8 cellular contexts compared by ENCODE assay signal in the genomic region with DNA sequence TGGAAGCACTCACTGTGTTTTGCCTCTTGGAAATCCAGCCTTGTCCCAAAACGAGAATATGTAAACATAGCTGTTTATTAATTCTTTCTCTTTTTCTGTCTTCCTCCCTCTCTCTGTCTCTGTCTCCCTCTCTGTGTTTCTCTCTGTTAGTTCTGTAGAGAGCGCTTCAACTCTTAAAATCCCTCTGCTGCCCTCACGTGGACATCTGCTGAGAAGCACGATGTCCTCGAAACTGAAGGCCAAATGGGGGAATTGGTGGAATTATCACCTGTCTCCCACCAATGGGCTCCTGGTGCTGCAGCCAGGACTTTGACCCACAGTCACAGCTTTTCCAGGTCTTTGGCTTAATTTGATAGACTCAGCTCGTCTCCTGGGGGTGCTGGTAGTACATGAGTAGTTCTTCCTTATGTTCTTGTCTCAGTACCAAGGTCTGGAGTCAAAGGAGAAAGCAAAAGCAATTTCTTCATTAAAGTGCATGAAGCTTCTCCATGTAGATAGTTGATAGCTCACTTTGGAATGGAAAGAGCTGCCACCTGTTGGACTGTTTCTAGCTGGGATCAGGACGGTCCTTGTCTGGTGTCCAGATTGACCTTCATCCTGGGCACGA. TPM values are rescaled to one million over a fixed set of nuclear protein-coding genes. Genes with fewer than 3 reads are reported as not detected.
DNase-seq lines count a peak whose midpoint lies in the region; ATAC-seq and TF ChIP-seq lines count a peak whose summit lies in the region.

No MANE protein-coding gene starts in this region.

- H3K4me3 ChIP-seq in coronary artery (no peak overlapping the region), liver (ENCODE audit: low read depth in 1 of 3, low read length in 3 of 3) (peak overlapping the region in 1 of 3 donors; percentile 22)

- no peaks in the 10 kb centered on the region for H3K27me3 ChIP-seq in liver (ENCODE audit: control insufficient read depth in 4 of 4, insufficient read depth in 4 of 4, low read length in 3 of 4)

- peaks cover 58% of the 10 kb centered on the region for H3K4me1 Mint-ChIP-seq in activated CD4-positive, alpha-beta T cell treated with anti-CD3 and anti-CD28 coated beads, Interleukin-2, amount 10 ng/mL, durations not matched to agents 24 days and 14 days

- TF ChIP-seq CTCF in 22Rv1 (IDR thresholded peaks at IDR 0.05) (peak; percentile 84), coronary artery (IDR thresholded peaks at IDR 0.05) (peak; percentile 48), liver (IDR thresholded peaks at IDR 0.05; ENCODE audit: low read depth, low read length, missing input control) (peak; percentile 84)

- peak overlapping the region; percentile 63 for H3K27ac Mint-ChIP-seq in activated CD4-positive, alpha-beta T cell treated with anti-CD3 and anti-CD28 coated beads, Interleukin-2, amount 10 ng/mL, durations not matched to agents 24 days and 14 days

- H3K9ac ChIP-seq in liver (ENCODE audit: low read depth in 1 of 2, low read length in 2 of 2): peak overlapping the region; percentile 13 to 53

- H3K4me3 Mint-ChIP-seq in activated CD4-positive, alpha-beta T cell treated with anti-CD3 and anti-CD28 coated beads, Interleukin-2, amount 10 ng/mL, durations not matched to agents 24 days and 14 days: peak overlapping the region; percentile 71

- WGBS in liver: 10% methylated on average over 8 of the region's 8 CpGs

- no peaks in the 10 kb centered on the region for H3K9me3 ChIP-seq in liver (ENCODE audit: control insufficient read depth in 4 of 4, low read length in 3 of 4)

- intact Hi-C loops in activated CD4-positive, alpha-beta T cell treated with anti-CD3 and anti-CD28 coated beads, Interleukin-2, amount 10 ng/mL, durations not matched to agents 24 days and 14 days (cut with micrococcal nuclease): loop anchor here (1.0 to 5.0 kb wide), 5 partner anchors 71 to 273 kb away; a partner anchor contains a TSS

- H3K4me1 ChIP-seq in liver (ENCODE audit: control insufficient read depth in 4 of 4, insufficient read depth in 4 of 4, low read length in 3 of 4): peaks cover 0 to 13% (median 4%) of the 10 kb centered on the region in 4 donors

- peaks cover 3% of the 10 kb centered on the region for H3K36me3 Mint-ChIP-seq in activated CD4-positive, alpha-beta T cell treated with anti-CD3 and anti-CD28 coated beads, Interleukin-2, amount 10 ng/mL, durations not matched to agents 24 days and 14 days (ENCODE audit: low read depth)

- no peak overlapping the region for H3K27ac ChIP-seq in 22Rv1
- H3K27ac ChIP-seq in coronary artery: no peak overlapping the region
- H3K27ac ChIP-seq in liver (ENCODE audit: low read depth in 1 of 2, low read length in 2 of 2): peak overlapping the region; percentile 4 to 82

- H3K36me3 ChIP-seq in liver (ENCODE audit: control insufficient read depth in 4 of 4, insufficient read depth in 3 of 4, low read depth in 1 of 4, low read length in 3 of 4): no peaks in the 10 kb centered on the region

- peaks cover 7% of the 10 kb centered on the region for H3K27me3 Mint-ChIP-seq in activated CD4-positive, alpha-beta T cell treated with anti-CD3 and anti-CD28 coated beads, Interleukin-2, amount 10 ng/mL, durations not matched to agents 24 days and 14 days

- TF ChIP-seq RAD21 in liver (IDR thresholded peaks at IDR 0.05): peak; percentile 96 to 98

- H3K9me3 Mint-ChIP-seq in activated CD4-positive, alpha-beta T cell treated with anti-CD3 and anti-CD28 coated beads, Interleukin-2, amount 10 ng/mL, durations not matched to agents 24 days and 14 days: no peaks in the 10 kb centered on the region

- peak; percentile 67 to 90 for DNase-seq in NCI-H526 (lab: John Stamatoyannopoulos, UW)
- DNase-seq in activated CD4-positive, alpha-beta T cell treated with anti-CD3 and anti-CD28 coated beads, Interleukin-2, amount 10 ng/mL, durations not matched to agents 24 days and 14 days: peak; percentile 95
- DNase-seq in coronary artery (ENCODE audit: low spot score): no peak
- DNase-seq in stimulated activated CD4-positive, alpha-beta T cell treated with anti-CD3 and anti-CD28 coated beads, TNF-alpha, amount 100 ng/mL, for 4 hours (ENCODE audit: low read depth in 3 of 3): peak; percentile 65 to 74 (median 71)

- ATAC-seq in GM18511 (IDR thresholded peaks at IDR 0.05; ENCODE audit: unreplicated experiment) (peak; percentile 70), HG03342 (IDR thresholded peaks at IDR 0.05; ENCODE audit: unreplicated experiment) (peak; percentile 47)

TF ChIP-seq in liver, 16 proteins besides CTCF, POLR2A, EP300 and RAD21:
- no peak for TF ChIP-seq FOXA2 (IDR thresholded peaks at IDR 0.05)
- TF ChIP-seq JUND (IDR thresholded peaks at IDR 0.05): peak in 1 of 2 donors; percentile 11
- TF ChIP-seq, protein P1, sequence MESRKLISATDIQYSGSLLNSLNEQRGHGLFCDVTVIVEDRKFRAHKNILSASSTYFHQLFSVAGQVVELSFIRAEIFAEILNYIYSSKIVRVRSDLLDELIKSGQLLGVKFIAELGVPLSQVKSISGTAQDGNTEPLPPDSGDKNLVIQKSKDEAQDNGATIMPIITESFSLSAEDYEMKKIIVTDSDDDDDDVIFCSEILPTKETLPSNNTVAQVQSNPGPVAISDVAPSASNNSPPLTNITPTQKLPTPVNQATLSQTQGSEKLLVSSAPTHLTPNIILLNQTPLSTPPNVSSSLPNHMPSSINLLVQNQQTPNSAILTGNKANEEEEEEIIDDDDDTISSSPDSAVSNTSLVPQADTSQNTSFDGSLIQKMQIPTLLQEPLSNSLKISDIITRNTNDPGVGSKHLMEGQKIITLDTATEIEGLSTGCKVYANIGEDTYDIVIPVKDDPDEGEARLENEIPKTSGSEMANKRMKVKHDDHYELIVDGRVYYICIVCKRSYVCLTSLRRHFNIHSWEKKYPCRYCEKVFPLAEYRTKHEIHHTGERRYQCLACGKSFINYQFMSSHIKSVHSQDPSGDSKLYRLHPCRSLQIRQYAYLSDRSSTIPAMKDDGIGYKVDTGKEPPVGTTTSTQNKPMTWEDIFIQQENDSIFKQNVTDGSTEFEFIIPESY (IDR thresholded peaks at IDR 0.05): no peak
- TF ChIP-seq, protein P2, sequence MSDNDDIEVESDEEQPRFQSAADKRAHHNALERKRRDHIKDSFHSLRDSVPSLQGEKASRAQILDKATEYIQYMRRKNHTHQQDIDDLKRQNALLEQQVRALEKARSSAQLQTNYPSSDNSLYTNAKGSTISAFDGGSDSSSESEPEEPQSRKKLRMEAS (IDR thresholded peaks at IDR 0.05): no peak
- peak; percentile 64 for TF ChIP-seq SP1 (IDR thresholded peaks at IDR 0.05)
- peak; percentile 50 for TF ChIP-seq YY1 (IDR thresholded peaks at IDR 0.05)
- TF ChIP-seq HNF4A (conservative IDR thresholded peaks at IDR 0.05): peak; percentile 55 to 88
- no peak for TF ChIP-seq TAF1 (conservative IDR thresholded peaks at IDR 0.05)
- TF ChIP-seq EGR1 (IDR thresholded peaks at IDR 0.05; ENCODE audit: low read depth in 2 of 2): no peak
- TF ChIP-seq, protein P3, sequence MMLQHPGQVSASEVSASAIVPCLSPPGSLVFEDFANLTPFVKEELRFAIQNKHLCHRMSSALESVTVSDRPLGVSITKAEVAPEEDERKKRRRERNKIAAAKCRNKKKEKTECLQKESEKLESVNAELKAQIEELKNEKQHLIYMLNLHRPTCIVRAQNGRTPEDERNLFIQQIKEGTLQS (IDR thresholded peaks at IDR 0.05): no peak
- TF ChIP-seq FOXA1 (IDR thresholded peaks at IDR 0.05): no peak
- TF ChIP-seq, protein P4, sequence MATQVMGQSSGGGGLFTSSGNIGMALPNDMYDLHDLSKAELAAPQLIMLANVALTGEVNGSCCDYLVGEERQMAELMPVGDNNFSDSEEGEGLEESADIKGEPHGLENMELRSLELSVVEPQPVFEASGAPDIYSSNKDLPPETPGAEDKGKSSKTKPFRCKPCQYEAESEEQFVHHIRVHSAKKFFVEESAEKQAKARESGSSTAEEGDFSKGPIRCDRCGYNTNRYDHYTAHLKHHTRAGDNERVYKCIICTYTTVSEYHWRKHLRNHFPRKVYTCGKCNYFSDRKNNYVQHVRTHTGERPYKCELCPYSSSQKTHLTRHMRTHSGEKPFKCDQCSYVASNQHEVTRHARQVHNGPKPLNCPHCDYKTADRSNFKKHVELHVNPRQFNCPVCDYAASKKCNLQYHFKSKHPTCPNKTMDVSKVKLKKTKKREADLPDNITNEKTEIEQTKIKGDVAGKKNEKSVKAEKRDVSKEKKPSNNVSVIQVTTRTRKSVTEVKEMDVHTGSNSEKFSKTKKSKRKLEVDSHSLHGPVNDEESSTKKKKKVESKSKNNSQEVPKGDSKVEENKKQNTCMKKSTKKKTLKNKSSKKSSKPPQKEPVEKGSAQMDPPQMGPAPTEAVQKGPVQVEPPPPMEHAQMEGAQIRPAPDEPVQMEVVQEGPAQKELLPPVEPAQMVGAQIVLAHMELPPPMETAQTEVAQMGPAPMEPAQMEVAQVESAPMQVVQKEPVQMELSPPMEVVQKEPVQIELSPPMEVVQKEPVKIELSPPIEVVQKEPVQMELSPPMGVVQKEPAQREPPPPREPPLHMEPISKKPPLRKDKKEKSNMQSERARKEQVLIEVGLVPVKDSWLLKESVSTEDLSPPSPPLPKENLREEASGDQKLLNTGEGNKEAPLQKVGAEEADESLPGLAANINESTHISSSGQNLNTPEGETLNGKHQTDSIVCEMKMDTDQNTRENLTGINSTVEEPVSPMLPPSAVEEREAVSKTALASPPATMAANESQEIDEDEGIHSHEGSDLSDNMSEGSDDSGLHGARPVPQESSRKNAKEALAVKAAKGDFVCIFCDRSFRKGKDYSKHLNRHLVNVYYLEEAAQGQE (IDR thresholded peaks at IDR 0.05): no peak
- TF ChIP-seq GABPA (IDR thresholded peaks at IDR 0.05 in 1 of 2, conservative IDR thresholded peaks at IDR 0.05 in 1 of 2): no peak
- TF ChIP-seq NR2F2 (IDR thresholded peaks at IDR 0.05): no peak
- TF ChIP-seq RXRA (IDR thresholded peaks at IDR 0.05): peak; percentile 35 to 58
- peak; percentile 13 for TF ChIP-seq HNF4G (IDR thresholded peaks at IDR 0.05)

RNA-seq across cellular contexts. Expression of a gene that starts 5.5 kb away (rescaled TPM):
- 0.40 and 0.50 TPM in 2 replicates for total RNA-seq in activated CD4-positive, alpha-beta T cell treated with anti-CD3 and anti-CD28 coated beads, Interleukin-2, amount 10 ng/mL, durations not matched to agents 24 days and 14 days
- total RNA-seq in liver: under 1 TPM in 1 of 2 donors, not detected in 1; 0.08 TPM
- polyA plus RNA-seq in liver: under 1 TPM in 1 of 2 donors, not detected in 1; 0.05 TPM

Comparison
In these comparisons a context has a peak if more than half of its experiments do, and no peak if none do; other contexts are left out.
1. H3K27ac ChIP-seq: peak in liver (2 of 2); none in 22Rv1 (single experiment) and coronary artery (0 of 2).
2. Peak in every context shown above with its lines, with median percentiles within 50 percentile points of each other: CTCF ChIP-seq.